1 cellular context compared by ENCODE assay signal in the genomic region with DNA sequence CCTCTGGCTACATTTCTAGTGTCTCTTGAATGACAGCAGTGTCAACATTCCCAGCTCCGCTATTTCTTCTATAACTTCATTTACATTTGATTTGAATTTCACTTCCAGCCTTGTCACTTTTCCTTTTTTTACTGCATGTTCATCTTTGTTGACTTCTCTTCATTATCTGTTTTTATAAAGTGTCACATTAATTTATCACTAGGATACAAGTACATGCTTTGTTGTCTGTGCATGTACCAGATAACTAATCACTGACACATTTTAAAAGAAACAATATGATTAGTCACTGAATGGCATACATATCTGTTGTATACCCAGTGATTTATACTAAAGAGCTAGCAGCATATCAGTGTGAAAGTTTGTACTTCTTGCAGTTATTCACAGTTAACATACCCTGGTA.
TF ChIP-seq lines count a peak whose summit lies in the region.

No MANE protein-coding gene starts in this region.

TF ChIP-seq in K562, 482 proteins besides CTCF, POLR2A, EP300 and RAD21 (continued from another document and continues in another):
- no peak for TF ChIP-seq ZNF354B (CRISPR knock-in tag; IDR thresholded peaks at IDR 0.05)
- TF ChIP-seq, protein P1, sequence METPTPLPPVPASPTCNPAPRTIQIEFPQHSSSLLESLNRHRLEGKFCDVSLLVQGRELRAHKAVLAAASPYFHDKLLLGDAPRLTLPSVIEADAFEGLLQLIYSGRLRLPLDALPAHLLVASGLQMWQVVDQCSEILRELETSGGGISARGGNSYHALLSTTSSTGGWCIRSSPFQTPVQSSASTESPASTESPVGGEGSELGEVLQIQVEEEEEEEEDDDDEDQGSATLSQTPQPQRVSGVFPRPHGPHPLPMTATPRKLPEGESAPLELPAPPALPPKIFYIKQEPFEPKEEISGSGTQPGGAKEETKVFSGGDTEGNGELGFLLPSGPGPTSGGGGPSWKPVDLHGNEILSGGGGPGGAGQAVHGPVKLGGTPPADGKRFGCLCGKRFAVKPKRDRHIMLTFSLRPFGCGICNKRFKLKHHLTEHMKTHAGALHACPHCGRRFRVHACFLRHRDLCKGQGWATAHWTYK (CRISPR knock-in tag; IDR thresholded peaks at IDR 0.05) = no peak
- no peak for TF ChIP-seq SAFB2 (IDR thresholded peaks at IDR 0.05; ENCODE audit: borderline replicate concordance, low read depth, low read length, severe bottlenecking)
- peak; percentile 51 for TF ChIP-seq TAL1 (IDR thresholded peaks at IDR 0.05)
- TF ChIP-seq FOS (IDR thresholded peaks at IDR 0.05; ENCODE audit: extremely low read depth, insufficient read length) = no peak
- TF ChIP-seq CBX2 (IDR thresholded peaks at IDR 0.05; ENCODE audit: insufficient read depth, low read length, poor library complexity, severe bottlenecking) = no peak
- TF ChIP-seq, protein P2, sequence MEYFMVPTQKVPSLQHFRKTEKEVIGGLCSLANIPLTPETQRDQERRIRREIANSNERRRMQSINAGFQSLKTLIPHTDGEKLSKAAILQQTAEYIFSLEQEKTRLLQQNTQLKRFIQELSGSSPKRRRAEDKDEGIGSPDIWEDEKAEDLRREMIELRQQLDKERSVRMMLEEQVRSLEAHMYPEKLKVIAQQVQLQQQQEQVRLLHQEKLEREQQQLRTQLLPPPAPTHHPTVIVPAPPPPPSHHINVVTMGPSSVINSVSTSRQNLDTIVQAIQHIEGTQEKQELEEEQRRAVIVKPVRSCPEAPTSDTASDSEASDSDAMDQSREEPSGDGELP (CRISPR knock-in tag; IDR thresholded peaks at IDR 0.05; ENCODE audit: borderline replicate concordance) = no peak
- no peak for TF ChIP-seq KAT7 (CRISPR knock-in tag; IDR thresholded peaks at IDR 0.05; ENCODE audit: borderline replicate concordance)
- TF ChIP-seq, protein P3, sequence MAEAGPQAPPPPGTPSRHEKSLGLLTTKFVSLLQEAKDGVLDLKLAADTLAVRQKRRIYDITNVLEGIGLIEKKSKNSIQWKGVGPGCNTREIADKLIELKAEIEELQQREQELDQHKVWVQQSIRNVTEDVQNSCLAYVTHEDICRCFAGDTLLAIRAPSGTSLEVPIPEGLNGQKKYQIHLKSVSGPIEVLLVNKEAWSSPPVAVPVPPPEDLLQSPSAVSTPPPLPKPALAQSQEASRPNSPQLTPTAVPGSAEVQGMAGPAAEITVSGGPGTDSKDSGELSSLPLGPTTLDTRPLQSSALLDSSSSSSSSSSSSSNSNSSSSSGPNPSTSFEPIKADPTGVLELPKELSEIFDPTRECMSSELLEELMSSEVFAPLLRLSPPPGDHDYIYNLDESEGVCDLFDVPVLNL (CRISPR knock-in tag; IDR thresholded peaks at IDR 0.05; ENCODE audit: low read depth) = no peak
- TF ChIP-seq, protein P4, sequence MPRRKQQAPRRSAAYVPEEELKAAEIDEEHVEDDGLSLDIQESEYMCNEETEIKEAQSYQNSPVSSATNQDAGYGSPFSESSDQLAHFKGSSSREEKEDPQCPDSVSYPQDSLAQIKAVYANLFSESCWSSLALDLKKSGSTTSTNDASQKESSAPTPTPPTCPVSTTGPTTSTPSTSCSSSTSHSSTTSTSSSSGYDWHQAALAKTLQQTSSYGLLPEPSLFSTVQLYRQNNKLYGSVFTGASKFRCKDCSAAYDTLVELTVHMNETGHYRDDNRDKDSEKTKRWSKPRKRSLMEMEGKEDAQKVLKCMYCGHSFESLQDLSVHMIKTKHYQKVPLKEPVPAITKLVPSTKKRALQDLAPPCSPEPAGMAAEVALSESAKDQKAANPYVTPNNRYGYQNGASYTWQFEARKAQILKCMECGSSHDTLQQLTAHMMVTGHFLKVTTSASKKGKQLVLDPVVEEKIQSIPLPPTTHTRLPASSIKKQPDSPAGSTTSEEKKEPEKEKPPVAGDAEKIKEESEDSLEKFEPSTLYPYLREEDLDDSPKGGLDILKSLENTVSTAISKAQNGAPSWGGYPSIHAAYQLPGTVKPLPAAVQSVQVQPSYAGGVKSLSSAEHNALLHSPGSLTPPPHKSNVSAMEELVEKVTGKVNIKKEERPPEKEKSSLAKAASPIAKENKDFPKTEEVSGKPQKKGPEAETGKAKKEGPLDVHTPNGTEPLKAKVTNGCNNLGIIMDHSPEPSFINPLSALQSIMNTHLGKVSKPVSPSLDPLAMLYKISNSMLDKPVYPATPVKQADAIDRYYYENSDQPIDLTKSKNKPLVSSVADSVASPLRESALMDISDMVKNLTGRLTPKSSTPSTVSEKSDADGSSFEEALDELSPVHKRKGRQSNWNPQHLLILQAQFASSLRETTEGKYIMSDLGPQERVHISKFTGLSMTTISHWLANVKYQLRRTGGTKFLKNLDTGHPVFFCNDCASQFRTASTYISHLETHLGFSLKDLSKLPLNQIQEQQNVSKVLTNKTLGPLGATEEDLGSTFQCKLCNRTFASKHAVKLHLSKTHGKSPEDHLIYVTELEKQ (CRISPR knock-in tag; IDR thresholded peaks at IDR 0.05) = no peak
- no peak for TF ChIP-seq PRPF4 (IDR thresholded peaks at IDR 0.05; ENCODE audit: insufficient read depth, low read depth, low read length, poor library complexity, severe bottlenecking)
- TF ChIP-seq CHCHD3 (CRISPR knock-in tag; IDR thresholded peaks at IDR 0.05) = no peak
- TF ChIP-seq CBFA2T2 (conservative IDR thresholded peaks at IDR 0.05) = peak; percentile 57
- TF ChIP-seq HNRNPL (IDR thresholded peaks at IDR 0.05; ENCODE audit: low read depth, low read length) = no peak
- TF ChIP-seq FOXJ2 (tag; IDR thresholded peaks at IDR 0.05) = no peak
- TF ChIP-seq ZNF778 (CRISPR knock-in tag; IDR thresholded peaks at IDR 0.05) = no peak
- no peak for TF ChIP-seq RBM39 (optimal IDR thresholded peaks at IDR 0.05; ENCODE audit: low read depth, low read length)
- no peak for TF ChIP-seq SIRT6 (IDR thresholded peaks at IDR 0.05; ENCODE audit: low read depth, low read length)
- TF ChIP-seq ZNF76 (CRISPR knock-in tag; IDR thresholded peaks at IDR 0.05; ENCODE audit: borderline replicate concordance) = no peak
- peak; percentile 38; the same call in 1 of the 2 replicates for TF ChIP-seq NCOR1 (IDR thresholded peaks at IDR 0.05)
- no peak for TF ChIP-seq CXXC5 (CRISPR knock-in tag; IDR thresholded peaks at IDR 0.05)
- no peak for TF ChIP-seq ZNF24 (IDR thresholded peaks at IDR 0.05)
- no peak for TF ChIP-seq SMAD1 (IDR thresholded peaks at IDR 0.05; ENCODE audit: low read depth, low read length, partially characterized antibody)
- TF ChIP-seq RB1 (IDR thresholded peaks at IDR 0.05; ENCODE audit: low read depth) = no peak
- TF ChIP-seq, protein P5, sequence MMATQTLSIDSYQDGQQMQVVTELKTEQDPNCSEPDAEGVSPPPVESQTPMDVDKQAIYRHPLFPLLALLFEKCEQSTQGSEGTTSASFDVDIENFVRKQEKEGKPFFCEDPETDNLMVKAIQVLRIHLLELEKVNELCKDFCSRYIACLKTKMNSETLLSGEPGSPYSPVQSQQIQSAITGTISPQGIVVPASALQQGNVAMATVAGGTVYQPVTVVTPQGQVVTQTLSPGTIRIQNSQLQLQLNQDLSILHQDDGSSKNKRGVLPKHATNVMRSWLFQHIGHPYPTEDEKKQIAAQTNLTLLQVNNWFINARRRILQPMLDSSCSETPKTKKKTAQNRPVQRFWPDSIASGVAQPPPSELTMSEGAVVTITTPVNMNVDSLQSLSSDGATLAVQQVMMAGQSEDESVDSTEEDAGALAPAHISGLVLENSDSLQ (IDR thresholded peaks at IDR 0.05) = peak; percentile 48
- TF ChIP-seq POLR3A (IDR thresholded peaks at IDR 0.05; ENCODE audit: borderline replicate concordance, extremely low read depth, insufficient read depth, insufficient read length) = no peak
- no peak for TF ChIP-seq KLF13 (tag; IDR thresholded peaks at IDR 0.05; ENCODE audit: borderline replicate concordance, low read depth)
- TF ChIP-seq, protein P6, sequence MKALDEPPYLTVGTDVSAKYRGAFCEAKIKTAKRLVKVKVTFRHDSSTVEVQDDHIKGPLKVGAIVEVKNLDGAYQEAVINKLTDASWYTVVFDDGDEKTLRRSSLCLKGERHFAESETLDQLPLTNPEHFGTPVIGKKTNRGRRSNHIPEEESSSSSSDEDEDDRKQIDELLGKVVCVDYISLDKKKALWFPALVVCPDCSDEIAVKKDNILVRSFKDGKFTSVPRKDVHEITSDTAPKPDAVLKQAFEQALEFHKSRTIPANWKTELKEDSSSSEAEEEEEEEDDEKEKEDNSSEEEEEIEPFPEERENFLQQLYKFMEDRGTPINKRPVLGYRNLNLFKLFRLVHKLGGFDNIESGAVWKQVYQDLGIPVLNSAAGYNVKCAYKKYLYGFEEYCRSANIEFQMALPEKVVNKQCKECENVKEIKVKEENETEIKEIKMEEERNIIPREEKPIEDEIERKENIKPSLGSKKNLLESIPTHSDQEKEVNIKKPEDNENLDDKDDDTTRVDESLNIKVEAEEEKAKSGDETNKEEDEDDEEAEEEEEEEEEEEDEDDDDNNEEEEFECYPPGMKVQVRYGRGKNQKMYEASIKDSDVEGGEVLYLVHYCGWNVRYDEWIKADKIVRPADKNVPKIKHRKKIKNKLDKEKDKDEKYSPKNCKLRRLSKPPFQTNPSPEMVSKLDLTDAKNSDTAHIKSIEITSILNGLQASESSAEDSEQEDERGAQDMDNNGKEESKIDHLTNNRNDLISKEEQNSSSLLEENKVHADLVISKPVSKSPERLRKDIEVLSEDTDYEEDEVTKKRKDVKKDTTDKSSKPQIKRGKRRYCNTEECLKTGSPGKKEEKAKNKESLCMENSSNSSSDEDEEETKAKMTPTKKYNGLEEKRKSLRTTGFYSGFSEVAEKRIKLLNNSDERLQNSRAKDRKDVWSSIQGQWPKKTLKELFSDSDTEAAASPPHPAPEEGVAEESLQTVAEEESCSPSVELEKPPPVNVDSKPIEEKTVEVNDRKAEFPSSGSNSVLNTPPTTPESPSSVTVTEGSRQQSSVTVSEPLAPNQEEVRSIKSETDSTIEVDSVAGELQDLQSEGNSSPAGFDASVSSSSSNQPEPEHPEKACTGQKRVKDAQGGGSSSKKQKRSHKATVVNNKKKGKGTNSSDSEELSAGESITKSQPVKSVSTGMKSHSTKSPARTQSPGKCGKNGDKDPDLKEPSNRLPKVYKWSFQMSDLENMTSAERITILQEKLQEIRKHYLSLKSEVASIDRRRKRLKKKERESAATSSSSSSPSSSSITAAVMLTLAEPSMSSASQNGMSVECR (CRISPR knock-in tag; IDR thresholded peaks at IDR 0.05) = no peak
- TF ChIP-seq, protein P7, sequence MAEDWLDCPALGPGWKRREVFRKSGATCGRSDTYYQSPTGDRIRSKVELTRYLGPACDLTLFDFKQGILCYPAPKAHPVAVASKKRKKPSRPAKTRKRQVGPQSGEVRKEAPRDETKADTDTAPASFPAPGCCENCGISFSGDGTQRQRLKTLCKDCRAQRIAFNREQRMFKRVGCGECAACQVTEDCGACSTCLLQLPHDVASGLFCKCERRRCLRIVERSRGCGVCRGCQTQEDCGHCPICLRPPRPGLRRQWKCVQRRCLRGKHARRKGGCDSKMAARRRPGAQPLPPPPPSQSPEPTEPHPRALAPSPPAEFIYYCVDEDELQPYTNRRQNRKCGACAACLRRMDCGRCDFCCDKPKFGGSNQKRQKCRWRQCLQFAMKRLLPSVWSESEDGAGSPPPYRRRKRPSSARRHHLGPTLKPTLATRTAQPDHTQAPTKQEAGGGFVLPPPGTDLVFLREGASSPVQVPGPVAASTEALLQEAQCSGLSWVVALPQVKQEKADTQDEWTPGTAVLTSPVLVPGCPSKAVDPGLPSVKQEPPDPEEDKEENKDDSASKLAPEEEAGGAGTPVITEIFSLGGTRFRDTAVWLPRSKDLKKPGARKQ (CRISPR knock-in tag; IDR thresholded peaks at IDR 0.05) = no peak; the same call in 1 of the 2 replicates
- TF ChIP-seq ZNF23 (CRISPR knock-in tag; IDR thresholded peaks at IDR 0.05) = no peak
- TF ChIP-seq, protein P8, sequence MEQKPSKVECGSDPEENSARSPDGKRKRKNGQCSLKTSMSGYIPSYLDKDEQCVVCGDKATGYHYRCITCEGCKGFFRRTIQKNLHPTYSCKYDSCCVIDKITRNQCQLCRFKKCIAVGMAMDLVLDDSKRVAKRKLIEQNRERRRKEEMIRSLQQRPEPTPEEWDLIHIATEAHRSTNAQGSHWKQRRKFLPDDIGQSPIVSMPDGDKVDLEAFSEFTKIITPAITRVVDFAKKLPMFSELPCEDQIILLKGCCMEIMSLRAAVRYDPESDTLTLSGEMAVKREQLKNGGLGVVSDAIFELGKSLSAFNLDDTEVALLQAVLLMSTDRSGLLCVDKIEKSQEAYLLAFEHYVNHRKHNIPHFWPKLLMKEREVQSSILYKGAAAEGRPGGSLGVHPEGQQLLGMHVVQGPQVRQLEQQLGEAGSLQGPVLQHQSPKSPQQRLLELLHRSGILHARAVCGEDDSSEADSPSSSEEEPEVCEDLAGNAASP (IDR thresholded peaks at IDR 0.05) = no peak
- TF ChIP-seq ZNF79 (CRISPR knock-in tag; IDR thresholded peaks at IDR 0.05; ENCODE audit: low read depth) = no peak
- TF ChIP-seq NFE2 (IDR thresholded peaks at IDR 0.05; ENCODE audit: low read depth) = no peak
- TF ChIP-seq POLR2G (IDR thresholded peaks at IDR 0.05; ENCODE audit: low read depth, low read length) = no peak
- no peak for TF ChIP-seq ZZZ3 (IDR thresholded peaks at IDR 0.05)
- TF ChIP-seq ETV6 (IDR thresholded peaks at IDR 0.05; ENCODE audit: borderline replicate concordance in 1 of 2, low read depth in 2 of 2, low read length in 1 of 2) = no peak
- no peak for TF ChIP-seq ETV6 (CRISPR knock-in tag; IDR thresholded peaks at IDR 0.05; ENCODE audit: borderline replicate concordance)
- TF ChIP-seq LEF1 (IDR thresholded peaks at IDR 0.05) = no peak
- TF ChIP-seq, protein P9, sequence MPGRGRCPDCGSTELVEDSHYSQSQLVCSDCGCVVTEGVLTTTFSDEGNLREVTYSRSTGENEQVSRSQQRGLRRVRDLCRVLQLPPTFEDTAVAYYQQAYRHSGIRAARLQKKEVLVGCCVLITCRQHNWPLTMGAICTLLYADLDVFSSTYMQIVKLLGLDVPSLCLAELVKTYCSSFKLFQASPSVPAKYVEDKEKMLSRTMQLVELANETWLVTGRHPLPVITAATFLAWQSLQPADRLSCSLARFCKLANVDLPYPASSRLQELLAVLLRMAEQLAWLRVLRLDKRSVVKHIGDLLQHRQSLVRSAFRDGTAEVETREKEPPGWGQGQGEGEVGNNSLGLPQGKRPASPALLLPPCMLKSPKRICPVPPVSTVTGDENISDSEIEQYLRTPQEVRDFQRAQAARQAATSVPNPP (IDR thresholded peaks at IDR 0.05; ENCODE audit: borderline replicate concordance, insufficient read depth, insufficient read length) = no peak
- no peak for TF ChIP-seq ERF (CRISPR knock-in tag; IDR thresholded peaks at IDR 0.05)
- TF ChIP-seq RAD51 (IDR thresholded peaks at IDR 0.05; ENCODE audit: borderline replicate concordance, low read depth) = no peak
- no peak for TF ChIP-seq EGR1 (conservative IDR thresholded peaks at IDR 0.05)
- TF ChIP-seq TEAD4 (IDR thresholded peaks at IDR 0.05; ENCODE audit: low read length) = peak; percentile 50; the same call in 1 of the 2 replicates
- no peak for TF ChIP-seq TEAD4 (CRISPR knock-in tag; IDR thresholded peaks at IDR 0.05; ENCODE audit: borderline replicate concordance)
- no peak for TF ChIP-seq NFXL1 (CRISPR knock-in tag; IDR thresholded peaks at IDR 0.05)
- TF ChIP-seq KDM1A (IDR thresholded peaks at IDR 0.05) = peak; percentile 53 to 69; a peak in 3 of 4 replicates
- no peak for TF ChIP-seq NR2C2 (CRISPR knock-in tag; IDR thresholded peaks at IDR 0.05)
- TF ChIP-seq NR2C2 (tag; IDR thresholded peaks at IDR 0.05) = no peak
- TF ChIP-seq CBFA2T3 (IDR thresholded peaks at IDR 0.05) = peak; percentile 76
- TF ChIP-seq NCOA1 (IDR thresholded peaks at IDR 0.05; ENCODE audit: low read depth) = no peak
- TF ChIP-seq RBM14 (IDR thresholded peaks at IDR 0.05; ENCODE audit: borderline replicate concordance, insufficient read depth, low read depth, low read length) = no peak
- no peak for TF ChIP-seq CEBPG (CRISPR knock-in tag; IDR thresholded peaks at IDR 0.05)
- TF ChIP-seq CEBPG (tag; conservative IDR thresholded peaks at IDR 0.05 in 1 of 2, IDR thresholded peaks at IDR 0.05 in 1 of 2) = no peak
